In genomic region chr6:139473239-139473701, GRCh38 we compare ENCODE assay signal across 10 cellular contexts.
DNase-seq lines count a peak whose midpoint lies in the region; ATAC-seq and TF ChIP-seq lines count a peak whose summit lies in the region.
"Had no signal": no experiment of that assay in that cellular context is flagged by ENCODE, and none has a peak within 500 bp of the region (broad histone marks: within the 10 kb centered on the region; RNA-seq: fewer than 3 reads in every experiment).

No MANE protein-coding gene starts in this region.

- DNase-seq in A172 (ENCODE audit: low spot score) (peak; percentile 6), NCI-H2227 treated with DMSO at 0.1 percent for 48 hours (lab: John Stamatoyannopoulos, UW) (peak; percentile 37), epithelial cell of esophagus (ENCODE audit: low read depth) (peak; percentile 33), myocyte (ENCODE audit: low read depth) (peak; percentile 73), NCI-H1105 (lab: John Stamatoyannopoulos, UW) (no peak), NCI-H2029 (lab: John Stamatoyannopoulos, UW) (no peak)
- DNase-seq in activated CD4-positive, alpha-beta T cell treated with anti-CD3 and anti-CD28 coated beads for 36 hours: no peak

- H3K4me3 Mint-ChIP-seq in activated CD4-positive, alpha-beta T cell treated with anti-CD3 and anti-CD28 coated beads for 36 hours: no peak overlapping the region
- H3K4me3 Mint-ChIP-seq: T-helper 2 cell treated with Interferon-gamma antibody and Interleukin-4, amounts not matched to agents 5 μg/mL and 100 μg/mL, for 36 hours had no signal

- H3K27me3 Mint-ChIP-seq in activated CD4-positive, alpha-beta T cell treated with anti-CD3 and anti-CD28 coated beads for 36 hours: no peaks in the 10 kb centered on the region

- no peak overlapping the region for H3K27ac Mint-ChIP-seq in activated CD4-positive, alpha-beta T cell treated with anti-CD3 and anti-CD28 coated beads for 36 hours
- H3K27ac Mint-ChIP-seq: T-helper 2 cell treated with Interferon-gamma antibody and Interleukin-4, amounts not matched to agents 5 μg/mL and 100 μg/mL, for 36 hours had no signal

- TF ChIP-seq CTCF in epithelial cell of esophagus (IDR thresholded peaks at IDR 0.05; ENCODE audit: insufficient read depth, low read depth, low read length, missing control alignments): no peak

- H3K4me1 Mint-ChIP-seq in activated CD4-positive, alpha-beta T cell treated with anti-CD3 and anti-CD28 coated beads for 36 hours: peaks cover 7% of the 10 kb centered on the region

- no peaks in the 10 kb centered on the region for H3K36me3 Mint-ChIP-seq in activated CD4-positive, alpha-beta T cell treated with anti-CD3 and anti-CD28 coated beads for 36 hours (ENCODE audit: low read depth)

- H3K9me3 Mint-ChIP-seq in activated CD4-positive, alpha-beta T cell treated with anti-CD3 and anti-CD28 coated beads for 36 hours (ENCODE audit: low read depth): no peaks in the 10 kb centered on the region
- H3K9me3 Mint-ChIP-seq: T-helper 2 cell treated with Interferon-gamma antibody and Interleukin-4, amounts not matched to agents 5 μg/mL and 100 μg/mL, for 36 hours had no signal

- CTCF ChIA-PET in activated CD4-positive, alpha-beta T cell treated with anti-CD3 and anti-CD28 coated beads for 36 hours (lab: Charles Lee): interaction anchor here (0.8 kb wide), 1 partner anchor 28 kb away, joined by 3 read pairs; no protein-coding TSS in a partner anchor

- no peak for ATAC-seq in HG03196 (IDR thresholded peaks at IDR 0.05; ENCODE audit: unreplicated experiment)
- no peak for ATAC-seq in activated CD4-positive, alpha-beta T cell treated with anti-CD3 and anti-CD28 coated beads for 36 hours

- intact Hi-C loops in activated CD4-positive, alpha-beta T cell treated with anti-CD3 and anti-CD28 coated beads for 36 hours (cut with DNase I, micrococcal nuclease): no loop called here

- no peak overlapping the region for H3K4me3 ChIP-seq in epithelial cell of esophagus (ENCODE audit: low read length)
- H3K4me3 ChIP-seq: BLaER1 treated with 17β-estradiol and CSF1 and Interleukin-3, amounts not matched to agents 10 nM and 100 nM had no signal

- POLR2A ChIA-PET in activated CD4-positive, alpha-beta T cell treated with anti-CD3 and anti-CD28 coated beads for 36 hours (lab: Charles Lee): no interaction called here

Comparison
In these comparisons a context has a peak if more than half of its experiments do, and no peak if none do; other contexts are left out.
1. DNase-seq: peak in A172 (single experiment), NCI-H2227 treated with DMSO at 0.1 percent for 48 hours (single experiment), epithelial cell of esophagus (single experiment) and myocyte (single experiment); none in activated CD4-positive, alpha-beta T cell treated with anti-CD3 and anti-CD28 coated beads for 36 hours (single experiment), NCI-H1105 (single experiment) and NCI-H2029 (single experiment).